ENCODE assay signal across 1 cellular context in the genomic region with DNA sequence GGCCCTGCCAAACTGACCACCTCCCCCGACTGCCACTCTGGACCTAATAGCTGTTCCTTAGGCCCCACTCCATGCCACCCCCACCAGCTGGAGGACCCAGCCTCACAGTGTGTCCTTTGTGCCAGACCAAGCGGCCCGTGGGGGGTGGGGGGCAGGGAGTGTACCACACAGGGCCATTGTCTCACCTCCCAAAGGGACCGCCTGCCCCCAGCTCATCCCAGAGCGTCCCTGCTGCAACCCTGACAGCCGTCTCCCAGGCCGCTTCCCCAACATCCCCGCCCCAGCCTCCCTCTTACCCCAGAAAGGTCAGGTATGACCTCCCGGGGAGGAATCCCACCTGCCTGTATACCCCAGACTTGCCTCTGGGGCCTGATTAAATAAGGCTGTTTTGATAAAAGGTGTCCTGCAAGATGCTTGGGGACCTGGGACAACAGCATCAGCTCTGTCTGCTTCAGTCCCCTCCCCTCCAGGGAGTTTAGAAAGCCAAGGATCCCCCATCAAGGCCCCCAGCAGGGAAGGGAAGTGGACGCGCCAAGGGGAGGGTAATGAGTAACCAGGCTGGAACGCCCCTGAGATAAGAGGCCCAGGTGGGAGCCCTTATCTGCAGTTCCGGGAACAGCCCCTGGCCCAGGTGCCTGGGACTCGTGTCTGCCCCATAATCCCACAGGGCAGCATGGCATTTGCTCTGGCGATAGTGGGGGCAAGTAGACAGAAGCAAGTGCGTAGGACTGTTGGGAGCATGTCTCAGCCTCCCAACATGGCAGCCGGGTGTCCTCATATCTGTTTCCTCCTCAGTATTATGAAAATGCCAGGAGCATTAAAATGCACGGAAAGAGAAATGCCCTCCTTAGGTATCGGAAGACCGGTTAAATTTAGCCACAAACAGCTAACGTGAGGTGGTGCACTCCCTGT.
TF ChIP-seq lines count a peak whose summit lies in the region.

No MANE protein-coding gene starts in this region.

TF ChIP-seq in K562, 482 proteins besides CTCF, POLR2A, EP300 and RAD21 (continued from another document and continues in another):
- TF ChIP-seq RFX5 (IDR thresholded peaks at IDR 0.05; ENCODE audit: low read depth, low read length) (no peak), POLR2AphosphoS5 (IDR thresholded peaks at IDR 0.05; ENCODE audit: control insufficient read depth, insufficient read depth, low read depth, low read length) (peak; percentile 13; the same call in 1 of the 2 replicates), TRIM24 (IDR thresholded peaks at IDR 0.05) (no peak), LARP7 (IDR thresholded peaks at IDR 0.05) (no peak), ZSCAN29 (IDR thresholded peaks at IDR 0.05) (no peak), MAFK (IDR thresholded peaks at IDR 0.05; ENCODE audit: low read length) (no peak), ARID2 (IDR thresholded peaks at IDR 0.05) (no peak), ZNF584 (CRISPR knock-in tag; IDR thresholded peaks at IDR 0.05; ENCODE audit: low read depth) (no peak), ZNF133 (CRISPR knock-in tag; IDR thresholded peaks at IDR 0.05) (no peak), PHTF2 (CRISPR knock-in tag; IDR thresholded peaks at IDR 0.05) (no peak), MYBL2 (IDR thresholded peaks at IDR 0.05; ENCODE audit: low read depth) (no peak), MYBL2 (CRISPR knock-in tag; IDR thresholded peaks at IDR 0.05; ENCODE audit: borderline replicate concordance) (no peak), MEF2D (tag; conservative IDR thresholded peaks at IDR 0.05; ENCODE audit: low read depth) (no peak), MTF1 (CRISPR knock-in tag; IDR thresholded peaks at IDR 0.05; ENCODE audit: borderline replicate concordance) (no peak), SUPT5H (IDR thresholded peaks at IDR 0.05) (peak; percentile 15), NR2C1 (IDR thresholded peaks at IDR 0.05) (no peak), NR2C1 (tag; IDR thresholded peaks at IDR 0.05) (no peak), RBM15 (IDR thresholded peaks at IDR 0.05; ENCODE audit: insufficient read depth, low read length) (no peak), ZSCAN32 (CRISPR knock-in tag; IDR thresholded peaks at IDR 0.05) (no peak), MYNN (IDR thresholded peaks at IDR 0.05) (peak; percentile 60), MYNN (CRISPR knock-in tag; IDR thresholded peaks at IDR 0.05) (no peak), PML (IDR thresholded peaks at IDR 0.05; ENCODE audit: low read length) (no peak), ZEB2 (IDR thresholded peaks at IDR 0.05) (peak; percentile 65; the same call in 1 of the 2 replicates), ZNF764 (CRISPR knock-in tag; IDR thresholded peaks at IDR 0.05; ENCODE audit: low read depth) (no peak), SP1 (CRISPR knock-in tag; IDR thresholded peaks at IDR 0.05) (no peak), HCFC1 (IDR thresholded peaks at IDR 0.05; ENCODE audit: low read depth, low read length) (no peak), ZNF239 (CRISPR knock-in tag; IDR thresholded peaks at IDR 0.05) (no peak), HNRNPL (IDR thresholded peaks at IDR 0.05; ENCODE audit: low read depth, low read length) (no peak), POLR2AphosphoS2 (IDR thresholded peaks at IDR 0.05; ENCODE audit: low read length) (peak; percentile 94), FOXK1 (CRISPR knock-in tag; IDR thresholded peaks at IDR 0.05; ENCODE audit: borderline replicate concordance) (no peak), ATF7 (IDR thresholded peaks at IDR 0.05) (no peak), ZNF57 (CRISPR knock-in tag; IDR thresholded peaks at IDR 0.05) (no peak), BRD4 (IDR thresholded peaks at IDR 0.05) (no peak), GATA2 (CRISPR knock-in tag; IDR thresholded peaks at IDR 0.05) (no peak), RBFOX2 (IDR thresholded peaks at IDR 0.05; ENCODE audit: low read depth, low read length) (0 out of 2 replicates have a peak, but pooled peaks have one; percentile 14), NFIX (CRISPR knock-in tag; IDR thresholded peaks at IDR 0.05; ENCODE audit: low read depth) (no peak)
- TF ChIP-seq, protein P1, sequence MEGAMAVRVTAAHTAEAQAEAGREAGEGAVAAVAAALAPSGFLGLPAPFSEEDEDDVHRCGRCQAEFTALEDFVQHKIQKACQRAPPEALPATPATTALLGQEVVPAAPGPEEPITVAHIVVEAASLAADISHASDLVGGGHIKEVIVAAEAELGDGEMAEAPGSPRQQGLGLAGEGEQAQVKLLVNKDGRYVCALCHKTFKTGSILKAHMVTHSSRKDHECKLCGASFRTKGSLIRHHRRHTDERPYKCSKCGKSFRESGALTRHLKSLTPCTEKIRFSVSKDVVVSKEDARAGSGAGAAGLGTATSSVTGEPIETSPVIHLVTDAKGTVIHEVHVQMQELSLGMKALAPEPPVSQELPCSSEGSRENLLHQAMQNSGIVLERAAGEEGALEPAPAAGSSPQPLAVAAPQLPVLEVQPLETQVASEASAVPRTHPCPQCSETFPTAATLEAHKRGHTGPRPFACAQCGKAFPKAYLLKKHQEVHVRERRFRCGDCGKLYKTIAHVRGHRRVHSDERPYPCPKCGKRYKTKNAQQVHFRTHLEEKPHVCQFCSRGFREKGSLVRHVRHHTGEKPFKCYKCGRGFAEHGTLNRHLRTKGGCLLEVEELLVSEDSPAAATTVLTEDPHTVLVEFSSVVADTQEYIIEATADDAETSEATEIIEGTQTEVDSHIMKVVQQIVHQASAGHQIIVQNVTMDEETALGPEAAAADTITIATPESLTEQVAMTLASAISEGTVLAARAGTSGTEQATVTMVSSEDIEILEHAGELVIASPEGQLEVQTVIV (CRISPR knock-in tag; IDR thresholded peaks at IDR 0.05; ENCODE audit: borderline replicate concordance): no peak
- TF ChIP-seq, protein P2, sequence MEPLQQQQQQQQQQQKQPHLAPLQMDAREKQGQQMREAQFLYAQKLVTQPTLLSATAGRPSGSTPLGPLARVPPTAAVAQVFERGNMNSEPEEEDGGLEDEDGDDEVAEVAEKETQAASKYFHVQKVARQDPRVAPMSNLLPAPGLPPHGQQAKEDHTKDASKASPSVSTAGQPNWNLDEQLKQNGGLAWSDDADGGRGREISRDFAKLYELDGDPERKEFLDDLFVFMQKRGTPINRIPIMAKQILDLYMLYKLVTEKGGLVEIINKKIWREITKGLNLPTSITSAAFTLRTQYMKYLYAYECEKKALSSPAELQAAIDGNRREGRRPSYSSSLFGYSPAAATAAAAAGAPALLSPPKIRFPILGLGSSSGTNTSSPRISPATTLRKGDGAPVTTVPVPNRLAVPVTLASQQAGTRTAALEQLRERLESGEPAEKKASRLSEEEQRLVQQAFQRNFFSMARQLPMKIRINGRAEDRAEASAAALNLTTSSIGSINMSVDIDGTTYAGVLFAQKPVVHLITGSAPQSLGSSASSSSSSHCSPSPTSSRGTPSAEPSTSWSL (CRISPR knock-in tag; IDR thresholded peaks at IDR 0.05; ENCODE audit: borderline replicate concordance): no peak
- TF ChIP-seq, protein P3, sequence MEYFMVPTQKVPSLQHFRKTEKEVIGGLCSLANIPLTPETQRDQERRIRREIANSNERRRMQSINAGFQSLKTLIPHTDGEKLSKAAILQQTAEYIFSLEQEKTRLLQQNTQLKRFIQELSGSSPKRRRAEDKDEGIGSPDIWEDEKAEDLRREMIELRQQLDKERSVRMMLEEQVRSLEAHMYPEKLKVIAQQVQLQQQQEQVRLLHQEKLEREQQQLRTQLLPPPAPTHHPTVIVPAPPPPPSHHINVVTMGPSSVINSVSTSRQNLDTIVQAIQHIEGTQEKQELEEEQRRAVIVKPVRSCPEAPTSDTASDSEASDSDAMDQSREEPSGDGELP (CRISPR knock-in tag; IDR thresholded peaks at IDR 0.05; ENCODE audit: borderline replicate concordance): peak; percentile 28; the same call in 1 of the 2 replicates
- TF ChIP-seq, protein P4, sequence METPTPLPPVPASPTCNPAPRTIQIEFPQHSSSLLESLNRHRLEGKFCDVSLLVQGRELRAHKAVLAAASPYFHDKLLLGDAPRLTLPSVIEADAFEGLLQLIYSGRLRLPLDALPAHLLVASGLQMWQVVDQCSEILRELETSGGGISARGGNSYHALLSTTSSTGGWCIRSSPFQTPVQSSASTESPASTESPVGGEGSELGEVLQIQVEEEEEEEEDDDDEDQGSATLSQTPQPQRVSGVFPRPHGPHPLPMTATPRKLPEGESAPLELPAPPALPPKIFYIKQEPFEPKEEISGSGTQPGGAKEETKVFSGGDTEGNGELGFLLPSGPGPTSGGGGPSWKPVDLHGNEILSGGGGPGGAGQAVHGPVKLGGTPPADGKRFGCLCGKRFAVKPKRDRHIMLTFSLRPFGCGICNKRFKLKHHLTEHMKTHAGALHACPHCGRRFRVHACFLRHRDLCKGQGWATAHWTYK (CRISPR knock-in tag; IDR thresholded peaks at IDR 0.05): no peak
- TF ChIP-seq, protein P5, sequence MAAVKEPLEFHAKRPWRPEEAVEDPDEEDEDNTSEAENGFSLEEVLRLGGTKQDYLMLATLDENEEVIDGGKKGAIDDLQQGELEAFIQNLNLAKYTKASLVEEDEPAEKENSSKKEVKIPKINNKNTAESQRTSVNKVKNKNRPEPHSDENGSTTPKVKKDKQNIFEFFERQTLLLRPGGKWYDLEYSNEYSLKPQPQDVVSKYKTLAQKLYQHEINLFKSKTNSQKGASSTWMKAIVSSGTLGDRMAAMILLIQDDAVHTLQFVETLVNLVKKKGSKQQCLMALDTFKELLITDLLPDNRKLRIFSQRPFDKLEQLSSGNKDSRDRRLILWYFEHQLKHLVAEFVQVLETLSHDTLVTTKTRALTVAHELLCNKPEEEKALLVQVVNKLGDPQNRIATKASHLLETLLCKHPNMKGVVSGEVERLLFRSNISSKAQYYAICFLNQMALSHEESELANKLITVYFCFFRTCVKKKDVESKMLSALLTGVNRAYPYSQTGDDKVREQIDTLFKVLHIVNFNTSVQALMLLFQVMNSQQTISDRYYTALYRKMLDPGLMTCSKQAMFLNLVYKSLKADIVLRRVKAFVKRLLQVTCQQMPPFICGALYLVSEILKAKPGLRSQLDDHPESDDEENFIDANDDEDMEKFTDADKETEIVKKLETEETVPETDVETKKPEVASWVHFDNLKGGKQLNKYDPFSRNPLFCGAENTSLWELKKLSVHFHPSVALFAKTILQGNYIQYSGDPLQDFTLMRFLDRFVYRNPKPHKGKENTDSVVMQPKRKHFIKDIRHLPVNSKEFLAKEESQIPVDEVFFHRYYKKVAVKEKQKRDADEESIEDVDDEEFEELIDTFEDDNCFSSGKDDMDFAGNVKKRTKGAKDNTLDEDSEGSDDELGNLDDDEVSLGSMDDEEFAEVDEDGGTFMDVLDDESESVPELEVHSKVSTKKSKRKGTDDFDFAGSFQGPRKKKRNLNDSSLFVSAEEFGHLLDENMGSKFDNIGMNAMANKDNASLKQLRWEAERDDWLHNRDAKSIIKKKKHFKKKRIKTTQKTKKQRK (IDR thresholded peaks at IDR 0.05; ENCODE audit: borderline replicate concordance, low read depth, low read length): no peak
- TF ChIP-seq, protein P6, sequence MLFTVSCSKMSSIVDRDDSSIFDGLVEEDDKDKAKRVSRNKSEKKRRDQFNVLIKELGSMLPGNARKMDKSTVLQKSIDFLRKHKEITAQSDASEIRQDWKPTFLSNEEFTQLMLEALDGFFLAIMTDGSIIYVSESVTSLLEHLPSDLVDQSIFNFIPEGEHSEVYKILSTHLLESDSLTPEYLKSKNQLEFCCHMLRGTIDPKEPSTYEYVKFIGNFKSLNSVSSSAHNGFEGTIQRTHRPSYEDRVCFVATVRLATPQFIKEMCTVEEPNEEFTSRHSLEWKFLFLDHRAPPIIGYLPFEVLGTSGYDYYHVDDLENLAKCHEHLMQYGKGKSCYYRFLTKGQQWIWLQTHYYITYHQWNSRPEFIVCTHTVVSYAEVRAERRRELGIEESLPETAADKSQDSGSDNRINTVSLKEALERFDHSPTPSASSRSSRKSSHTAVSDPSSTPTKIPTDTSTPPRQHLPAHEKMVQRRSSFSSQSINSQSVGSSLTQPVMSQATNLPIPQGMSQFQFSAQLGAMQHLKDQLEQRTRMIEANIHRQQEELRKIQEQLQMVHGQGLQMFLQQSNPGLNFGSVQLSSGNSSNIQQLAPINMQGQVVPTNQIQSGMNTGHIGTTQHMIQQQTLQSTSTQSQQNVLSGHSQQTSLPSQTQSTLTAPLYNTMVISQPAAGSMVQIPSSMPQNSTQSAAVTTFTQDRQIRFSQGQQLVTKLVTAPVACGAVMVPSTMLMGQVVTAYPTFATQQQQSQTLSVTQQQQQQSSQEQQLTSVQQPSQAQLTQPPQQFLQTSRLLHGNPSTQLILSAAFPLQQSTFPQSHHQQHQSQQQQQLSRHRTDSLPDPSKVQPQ (CRISPR knock-in tag; IDR thresholded peaks at IDR 0.05; ENCODE audit: borderline replicate concordance): no peak
- TF ChIP-seq, protein P7, sequence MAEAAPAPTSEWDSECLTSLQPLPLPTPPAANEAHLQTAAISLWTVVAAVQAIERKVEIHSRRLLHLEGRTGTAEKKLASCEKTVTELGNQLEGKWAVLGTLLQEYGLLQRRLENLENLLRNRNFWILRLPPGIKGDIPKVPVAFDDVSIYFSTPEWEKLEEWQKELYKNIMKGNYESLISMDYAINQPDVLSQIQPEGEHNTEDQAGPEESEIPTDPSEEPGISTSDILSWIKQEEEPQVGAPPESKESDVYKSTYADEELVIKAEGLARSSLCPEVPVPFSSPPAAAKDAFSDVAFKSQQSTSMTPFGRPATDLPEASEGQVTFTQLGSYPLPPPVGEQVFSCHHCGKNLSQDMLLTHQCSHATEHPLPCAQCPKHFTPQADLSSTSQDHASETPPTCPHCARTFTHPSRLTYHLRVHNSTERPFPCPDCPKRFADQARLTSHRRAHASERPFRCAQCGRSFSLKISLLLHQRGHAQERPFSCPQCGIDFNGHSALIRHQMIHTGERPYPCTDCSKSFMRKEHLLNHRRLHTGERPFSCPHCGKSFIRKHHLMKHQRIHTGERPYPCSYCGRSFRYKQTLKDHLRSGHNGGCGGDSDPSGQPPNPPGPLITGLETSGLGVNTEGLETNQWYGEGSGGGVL (CRISPR knock-in tag; IDR thresholded peaks at IDR 0.05): no peak
- TF ChIP-seq, protein P8, sequence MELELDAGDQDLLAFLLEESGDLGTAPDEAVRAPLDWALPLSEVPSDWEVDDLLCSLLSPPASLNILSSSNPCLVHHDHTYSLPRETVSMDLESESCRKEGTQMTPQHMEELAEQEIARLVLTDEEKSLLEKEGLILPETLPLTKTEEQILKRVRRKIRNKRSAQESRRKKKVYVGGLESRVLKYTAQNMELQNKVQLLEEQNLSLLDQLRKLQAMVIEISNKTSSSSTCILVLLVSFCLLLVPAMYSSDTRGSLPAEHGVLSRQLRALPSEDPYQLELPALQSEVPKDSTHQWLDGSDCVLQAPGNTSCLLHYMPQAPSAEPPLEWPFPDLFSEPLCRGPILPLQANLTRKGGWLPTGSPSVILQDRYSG (tag; conservative IDR thresholded peaks at IDR 0.05; ENCODE audit: low read depth): no peak
- TF ChIP-seq, protein P9, sequence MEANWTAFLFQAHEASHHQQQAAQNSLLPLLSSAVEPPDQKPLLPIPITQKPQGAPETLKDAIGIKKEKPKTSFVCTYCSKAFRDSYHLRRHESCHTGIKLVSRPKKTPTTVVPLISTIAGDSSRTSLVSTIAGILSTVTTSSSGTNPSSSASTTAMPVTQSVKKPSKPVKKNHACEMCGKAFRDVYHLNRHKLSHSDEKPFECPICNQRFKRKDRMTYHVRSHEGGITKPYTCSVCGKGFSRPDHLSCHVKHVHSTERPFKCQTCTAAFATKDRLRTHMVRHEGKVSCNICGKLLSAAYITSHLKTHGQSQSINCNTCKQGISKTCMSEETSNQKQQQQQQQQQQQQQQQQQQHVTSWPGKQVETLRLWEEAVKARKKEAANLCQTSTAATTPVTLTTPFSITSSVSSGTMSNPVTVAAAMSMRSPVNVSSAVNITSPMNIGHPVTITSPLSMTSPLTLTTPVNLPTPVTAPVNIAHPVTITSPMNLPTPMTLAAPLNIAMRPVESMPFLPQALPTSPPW (CRISPR knock-in tag; IDR thresholded peaks at IDR 0.05): 0 out of 2 replicates have a peak, but pooled peaks have one; percentile 12
- TF ChIP-seq, protein P10, sequence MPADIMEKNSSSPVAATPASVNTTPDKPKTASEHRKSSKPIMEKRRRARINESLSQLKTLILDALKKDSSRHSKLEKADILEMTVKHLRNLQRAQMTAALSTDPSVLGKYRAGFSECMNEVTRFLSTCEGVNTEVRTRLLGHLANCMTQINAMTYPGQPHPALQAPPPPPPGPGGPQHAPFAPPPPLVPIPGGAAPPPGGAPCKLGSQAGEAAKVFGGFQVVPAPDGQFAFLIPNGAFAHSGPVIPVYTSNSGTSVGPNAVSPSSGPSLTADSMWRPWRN (IDR thresholded peaks at IDR 0.05; ENCODE audit: low read depth): no peak
